ENCODE assay signal across 1 cellular context in genomic region chr4:55543858-55544257, GRCh38.
TF ChIP-seq lines count a peak whose summit lies in the region.

No MANE protein-coding gene starts in this region.

TF ChIP-seq in GM23338, 12 proteins besides CTCF, POLR2A, EP300 and RAD21 (continued from another document):
- no peak for TF ChIP-seq ZNF462 (CRISPR knock-in tag; IDR thresholded peaks at IDR 0.05)
- no peak for TF ChIP-seq JUNB (IDR thresholded peaks at IDR 0.05; ENCODE audit: unreplicated experiment)
- TF ChIP-seq POLR2AphosphoS5 (IDR thresholded peaks at IDR 0.05; ENCODE audit: low read depth) = no peak
- no peak for TF ChIP-seq ZNF331 (CRISPR knock-in tag; IDR thresholded peaks at IDR 0.05; ENCODE audit: low read depth)
- no peak for TF ChIP-seq NANOG (IDR thresholded peaks at IDR 0.05; ENCODE audit: borderline replicate concordance)
- no peak for TF ChIP-seq ZNF114 (CRISPR knock-in tag; IDR thresholded peaks at IDR 0.05)
